8 cellular contexts compared by ENCODE assay signal in the genomic region with DNA sequence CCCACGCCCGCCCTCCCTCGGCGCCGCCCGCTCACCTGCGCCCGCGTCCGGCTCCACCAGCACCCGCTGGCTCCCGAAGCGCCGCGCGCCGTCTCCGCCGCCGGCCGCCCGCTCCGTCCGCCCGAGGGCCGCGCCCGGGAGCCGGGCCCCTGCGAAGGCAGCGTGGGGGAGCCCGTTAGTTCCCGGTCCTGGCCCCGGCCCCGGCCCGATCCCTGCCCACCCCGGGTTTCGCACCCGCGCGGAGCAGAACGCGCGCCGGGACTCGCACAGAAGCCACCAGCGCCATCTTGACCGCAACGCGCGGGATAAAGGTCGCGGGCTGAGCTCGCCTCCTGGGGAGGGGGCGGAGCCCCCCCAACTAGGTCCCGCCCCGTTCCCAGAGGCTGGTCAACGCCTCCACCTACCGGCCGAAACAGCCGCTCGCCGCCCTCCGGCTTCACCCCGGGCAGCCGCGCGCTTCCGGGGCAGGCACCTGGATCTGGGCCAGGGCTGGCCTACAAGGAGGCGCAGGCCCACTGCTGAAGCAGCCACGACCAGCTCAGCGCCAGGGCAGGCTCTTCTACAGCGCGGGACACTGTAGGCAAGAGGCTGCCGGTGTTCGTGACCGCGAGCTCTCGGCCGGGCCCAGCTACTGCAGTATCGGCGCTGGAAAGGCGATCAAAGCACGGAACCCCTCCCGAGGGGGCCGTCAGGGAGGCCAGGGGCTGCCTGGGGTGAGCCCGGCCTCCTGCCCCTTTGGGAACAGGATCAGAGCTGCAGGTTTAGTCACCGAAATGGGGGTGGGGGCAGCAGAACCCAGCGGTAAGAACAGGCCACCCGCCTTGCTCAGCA. TPM values are rescaled to one million over a fixed set of nuclear protein-coding genes. Genes with fewer than 3 reads are reported as not detected.
A peak's percentile ranks its signal among the peaks of the same experiment; 100 is the strongest.
DNase-seq lines count a peak whose midpoint lies in the region; ATAC-seq lines count a peak whose summit lies in the region.

A gene with protein sequence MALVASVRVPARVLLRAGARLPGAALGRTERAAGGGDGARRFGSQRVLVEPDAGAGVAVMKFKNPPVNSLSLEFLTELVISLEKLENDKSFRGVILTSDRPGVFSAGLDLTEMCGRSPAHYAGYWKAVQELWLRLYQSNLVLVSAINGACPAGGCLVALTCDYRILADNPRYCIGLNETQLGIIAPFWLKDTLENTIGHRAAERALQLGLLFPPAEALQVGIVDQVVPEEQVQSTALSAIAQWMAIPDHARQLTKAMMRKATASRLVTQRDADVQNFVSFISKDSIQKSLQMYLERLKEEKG (minus strand): TSS at position 307 of the 831 bp plus-strand sequence. CDS start 21 bp downstream, at position 286.

- ATAC-seq in GM19463 (IDR thresholded peaks at IDR 0.05; ENCODE audit: unreplicated experiment) = peak; percentile 87

- 4 to 8% methylated on average over 38 to 67 of the region's 90 CpGs for WGBS in mesodermal cell (ENCODE audit: insufficient coverage in 2 of 2), 2 experiments

- H3K4me3 ChIP-seq in mesodermal cell (ENCODE audit: extremely low read depth, insufficient read depth, low read length, poor library complexity, severe bottlenecking) = peak within 1 kb of the TSS; percentile 46

- DNase-seq in COLO829 (ENCODE audit: low spot score) (peak; percentile 99), HS-27A (ENCODE audit: low read depth) (peak; percentile 84), NOMO-1 treated with dmso at 0.1 percent for 144 hours (lab: John Stamatoyannopoulos, UW; ENCODE audit: unreplicated experiment) (peak; percentile 84)
- DNase-seq in activated CD8-positive, alpha-beta memory T cell treated with anti-CD3 and anti-CD28 coated beads, Interleukin-2, amount 50 U/mL, for 1 hour (ENCODE audit: extremely low read depth) = peak; percentile 40
- DNase-seq in stimulated activated CD8-positive, alpha-beta memory T cell treated with anti-CD3 and anti-CD28 coated beads, Interleukin-15, amount 100 ng/mL, for 4 hours (ENCODE audit: low read depth in 2 of 2) = peak; percentile 54 to 63

- peaks cover 13% of the 10 kb centered on the region for H3K4me1 ChIP-seq in mesodermal cell (ENCODE audit: control insufficient read depth, insufficient read depth, low read length, poor library complexity, severe bottlenecking)

- no peaks in the 10 kb centered on the region for H3K9me3 ChIP-seq in mesodermal cell (ENCODE audit: control insufficient read depth, low read length)

- peaks cover 54% of the 10 kb centered on the region for H3K36me3 ChIP-seq in mesodermal cell (ENCODE audit: control insufficient read depth, insufficient read depth, low read length)

- in situ Hi-C loops in endometrial microvascular endothelial cells (cut with HindIII; ENCODE audit: inconsistent ontology term, low pct_unique_long_range_greater_than_20kb, low sequenced_read_pairs) = no loop called here

- peak within 1 kb of the TSS; percentile 89 for H3K27ac ChIP-seq in mesodermal cell (ENCODE audit: low read depth, low read length, severe bottlenecking)

RNA-seq across cellular contexts. Expression of the gene that starts here (rescaled TPM):
- total RNA-seq in endometrial microvascular endothelial cells (ENCODE audit: inconsistent ontology term) = 31.7 TPM
- polyA plus RNA-seq in mesodermal cell (2013, experiment 1 of 2) = 68.0 TPM
- 54.0 TPM for polyA plus RNA-seq in mesodermal cell (2013, experiment 2 of 2)

Comparison
In these comparisons a context has a peak if more than half of its experiments do, and no peak if none do; other contexts are left out.
1. Peak in every context shown above with its lines: DNase-seq, ATAC-seq, H3K4me3 ChIP-seq and H3K27ac ChIP-seq.
2. DNase-seq: peak in every context shown above with its lines; median percentile 99 in COLO829; 84 in HS-27A; 84 in NOMO-1 treated with dmso at 0.1 percent for 144 hours; 58 in stimulated activated CD8-positive, alpha-beta memory T cell treated with anti-CD3 and anti-CD28 coated beads, Interleukin-15, amount 100 ng/mL, for 4 hours; 40 in activated CD8-positive, alpha-beta memory T cell treated with anti-CD3 and anti-CD28 coated beads, Interleukin-2, amount 50 U/mL, for 1 hour.